ENCODE assay signal across 8 cellular contexts in genomic region chr11:118911113-118911879, GRCh38. TPM values are rescaled to one million over a fixed set of nuclear protein-coding genes. Genes with fewer than 3 reads are reported as not detected.
A peak's percentile ranks its signal among the peaks of the same experiment; 100 is the strongest.
DNase-seq lines count a peak whose midpoint lies in the region; ATAC-seq, FAIRE-seq and TF ChIP-seq lines count a peak whose summit lies in the region.

No MANE protein-coding gene starts in this region.

- H3K4me3 ChIP-seq in WI38 (ENCODE audit: low read depth, low read length), result peak overlapping the region; percentile 43
- H3K4me3 ChIP-seq in foreskin fibroblast (ENCODE audit: low read depth in 1 of 2, low read length in 2 of 2), result peak overlapping the region; percentile 15 to 45
- no peak overlapping the region for H3K4me3 ChIP-seq in MM.1S (ENCODE audit: low read length)

- H3K27ac ChIP-seq in MM.1S (ENCODE audit: low read length), result no peak overlapping the region

- peaks cover 3% of the 10 kb centered on the region; the same call in 1 of the 2 replicates for H3K4me1 ChIP-seq in MM.1S (ENCODE audit: low read length)

- ATAC-seq in HG03108 (IDR thresholded peaks at IDR 0.05; ENCODE audit: unreplicated experiment), result no peak

- DNase-seq in HCEC 1CT (peak; percentile 51), foreskin fibroblast (peak in 1 of 2 donors; percentile 78), renal cortical epithelial cell (ENCODE audit: low read depth) (peak; percentile 57), inferior parietal cortex (ENCODE audit: extremely low spot score) (no peak), MM.1S (no peak), urothelium cell line (ENCODE audit: low spot score) (no peak)

- no peaks in the 10 kb centered on the region for H4K20me1 ChIP-seq in MM.1S (ENCODE audit: insufficient read depth, low read length)

- FAIRE-seq in urothelium cell line (lab: Jason Lieb, UNC), result no peak

- no peaks in the 10 kb centered on the region for H3F3A ChIP-seq in MM.1S (ENCODE audit: insufficient read depth, low read length)

- H3K9ac ChIP-seq in MM.1S (ENCODE audit: low read length), result no peak overlapping the region

- no peaks in the 10 kb centered on the region for H3K36me3 ChIP-seq in MM.1S (replicated peaks; ENCODE audit: insufficient read depth, low read length)

- TF ChIP-seq CTCF in WI38 (IDR thresholded peaks at IDR 0.05; ENCODE audit: low read depth, low read length) (no peak), foreskin fibroblast (IDR thresholded peaks at IDR 0.05; ENCODE audit: low read depth, low read length) (no peak), MM.1S (IDR thresholded peaks at IDR 0.05; ENCODE audit: low read length) (no peak)

- H3K79me2 ChIP-seq in MM.1S (ENCODE audit: low read length), result no peaks in the 10 kb centered on the region

- no peaks in the 10 kb centered on the region for H3K9me3 ChIP-seq in MM.1S (replicated peaks; ENCODE audit: insufficient read depth, low read length)

- no peaks in the 10 kb centered on the region for H3K9me2 ChIP-seq in MM.1S (replicated peaks; ENCODE audit: insufficient read depth, low read length)

- no peak overlapping the region for H3K4me2 ChIP-seq in MM.1S (ENCODE audit: low read depth, low read length)

- no peaks in the 10 kb centered on the region for H3K27me3 ChIP-seq in MM.1S (replicated peaks; ENCODE audit: insufficient read depth, low read length)

- H2AFZ ChIP-seq in MM.1S (ENCODE audit: low read length), result no peak overlapping the region

RNA-seq across cellular contexts. Expression of gene BCL9L, which starts 14.4 kb away (rescaled TPM):
- total RNA-seq in renal cortical epithelial cell, result 22.6 and 44.8 TPM in 2 replicates

RNA-seq across cellular contexts. Expression of gene CXCR5, which starts 27.6 kb away (rescaled TPM):
- total RNA-seq in renal cortical epithelial cell, result not detected in 2 replicates

RNA-seq across cellular contexts. Expression of gene UPK2, which starts 44.8 kb away (rescaled TPM):
- total RNA-seq in renal cortical epithelial cell, result 0.10 TPM in 1 of 2 replicates, not detected in the other

Comparison
In these comparisons a context has a peak if more than half of its experiments do, and no peak if none do; other contexts are left out.
1. DNase-seq: peak in HCEC 1CT (single experiment) and renal cortical epithelial cell (single experiment); none in inferior parietal cortex (single experiment), MM.1S (single experiment) and urothelium cell line (single experiment).